8 cellular contexts compared by ENCODE assay signal in the genomic region with DNA sequence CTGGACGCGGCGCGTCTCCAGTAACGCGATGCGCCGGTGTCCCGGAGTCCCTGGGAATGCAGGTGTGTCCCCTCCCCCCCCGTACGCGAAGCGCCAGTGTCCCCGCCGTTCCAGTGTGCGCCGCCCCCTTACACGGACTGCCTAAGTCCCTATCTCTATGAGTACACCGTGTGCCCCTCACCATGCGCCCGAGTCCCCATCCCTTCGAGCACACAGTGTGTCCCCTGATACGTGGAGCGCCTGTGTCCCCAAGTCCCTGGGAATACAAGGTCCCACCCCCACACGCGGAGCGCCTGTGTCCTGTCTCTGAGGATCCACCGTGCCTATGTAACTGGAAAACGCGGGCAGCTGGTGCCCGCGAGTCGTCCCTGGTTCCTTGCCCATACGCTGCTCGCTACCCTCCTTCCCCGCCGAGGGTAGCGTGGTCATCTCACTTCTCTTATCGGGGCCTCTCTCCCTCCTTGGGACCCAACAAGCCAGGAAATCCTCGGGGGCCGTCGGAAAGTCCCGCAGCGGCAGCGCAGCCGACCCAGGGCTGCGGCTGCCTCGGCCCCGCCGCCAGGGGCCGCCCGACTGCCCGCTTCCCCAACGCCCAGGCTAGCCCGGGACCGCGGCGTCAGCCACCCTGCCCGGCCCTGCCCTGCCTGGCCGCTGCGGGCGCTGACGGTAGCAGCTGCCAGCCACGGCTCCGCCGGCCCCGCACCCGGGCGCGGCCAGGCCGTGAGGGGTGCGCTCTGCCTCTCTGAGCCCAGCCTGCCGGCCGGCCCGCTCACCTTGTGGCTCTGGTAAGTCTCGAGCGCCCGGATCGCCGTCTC. TPM values are rescaled to one million over a fixed set of nuclear protein-coding genes. Genes with fewer than 3 reads are reported as not detected.
DNase-seq lines count a peak whose midpoint lies in the region; ATAC-seq and TF ChIP-seq lines count a peak whose summit lies in the region.

No MANE protein-coding gene starts in this region.

- peaks cover 8% of the 10 kb centered on the region for H3F3A ChIP-seq in PC-9 (ENCODE audit: insufficient read depth, low read depth)

- no peaks in the 10 kb centered on the region for H3K9me2 ChIP-seq in PC-9 (ENCODE audit: insufficient read depth)

- ATAC-seq in CD8-positive, alpha-beta T cell, result peak; percentile 37
- ATAC-seq in GM19328 (IDR thresholded peaks at IDR 0.05; ENCODE audit: unreplicated experiment), result peak; percentile 54
- ATAC-seq in HG03457 (IDR thresholded peaks at IDR 0.05; ENCODE audit: unreplicated experiment), result peak; percentile 49
- ATAC-seq in natural killer cell, result peak; percentile 57 to 79 (median 62)

- H3K79me2 ChIP-seq in PC-9 (ENCODE audit: low read depth), result peaks cover 51% of the 10 kb centered on the region

- CTCF ChIA-PET in CD8-positive, alpha-beta T cell (lab: Charles Lee), result interaction anchor here (1.0 to 1.7 kb wide), 4 partner anchors 10 to 91 kb away, joined by 3 to 5 read pairs (median 4); no protein-coding TSS in a partner anchor
- CTCF ChIA-PET in PC-9 (lab: Charles Lee), result interaction anchor here (0.7 kb wide), 1 partner anchor 374 kb away, joined by 3 read pairs; no protein-coding TSS in a partner anchor

- H3K4me3 ChIP-seq in CD8-positive, alpha-beta T cell (ENCODE audit: low read depth, low read length), result peak overlapping the region; percentile 64
- peak overlapping the region; percentile 65 for H3K4me3 ChIP-seq in PC-9

- DNase-seq in CD8-positive, alpha-beta T cell, result peak; percentile 51 to 82 (median 65)
- DNase-seq in PC-9 (peak; percentile 60 to 83), fibroblast of peridontal ligament (ENCODE audit: extremely low read depth) (peak; percentile 74), natural killer cell (peak; percentile 83)
- DNase-seq in activated T-helper 2 cell treated with anti-CD3 and anti-CD28 coated beads, Interferon-gamma antibody, Interleukin-2, Interleukin-4, amounts not matched to agents 10 μg/mL and 5 μg/mL and 100 μg/mL, durations not matched to agents 14 hours and 24 hours and 36 hours (ENCODE audit: low spot score), result peak; percentile 73
- peak; percentile 45 to 75 (median 63) for DNase-seq in stimulated activated naive CD4-positive, alpha-beta T cell (lab: John Stamatoyannopoulos, UW)

- H3K27me3 ChIP-seq in CD8-positive, alpha-beta T cell (ENCODE audit: insufficient read depth, low read length), result no peaks in the 10 kb centered on the region
- no peaks in the 10 kb centered on the region for H3K27me3 ChIP-seq in PC-9 (ENCODE audit: insufficient read depth, low read depth)

- peaks cover 38% of the 10 kb centered on the region for H3K4me1 Mint-ChIP-seq in CD8-positive, alpha-beta T cell (ENCODE audit: low read depth)
- H3K4me1 Mint-ChIP-seq in activated T-helper 2 cell treated with anti-CD3 and anti-CD28 coated beads, Interferon-gamma antibody, Interleukin-2, Interleukin-4, amounts not matched to agents 10 μg/mL and 5 μg/mL and 100 μg/mL, durations not matched to agents 14 hours and 24 hours and 36 hours (ENCODE audit: low read depth), result peaks cover 58% of the 10 kb centered on the region
- H3K4me1 Mint-ChIP-seq in natural killer cell, result peaks cover 31 to 32% of the 10 kb centered on the region in 2 donors

- POLR2A ChIA-PET in CD8-positive, alpha-beta T cell (lab: Charles Lee), result interaction anchor here (1.1 to 1.9 kb wide), 2 partner anchors 92 to 99 kb away, joined by 4 to 10 read pairs; no protein-coding TSS in a partner anchor
- POLR2A ChIA-PET in PC-9 (lab: Charles Lee; ENCODE audit: unreplicated experiment), result interaction anchor here (0.6 kb wide), 1 partner anchor 120 kb away, joined by 4 read pairs; no protein-coding TSS in a partner anchor

- peaks cover 12% of the 10 kb centered on the region for H3K36me3 Mint-ChIP-seq in CD8-positive, alpha-beta T cell
- H3K36me3 Mint-ChIP-seq in activated T-helper 2 cell treated with anti-CD3 and anti-CD28 coated beads, Interferon-gamma antibody, Interleukin-2, Interleukin-4, amounts not matched to agents 10 μg/mL and 5 μg/mL and 100 μg/mL, durations not matched to agents 14 hours and 24 hours and 36 hours (ENCODE audit: low read depth), result peaks cover 38% of the 10 kb centered on the region
- no peaks in the 10 kb centered on the region for H3K36me3 Mint-ChIP-seq in natural killer cell

- intact Hi-C loops in CD8-positive, alpha-beta T cell (cut with DNase I, micrococcal nuclease), result loop anchor here (1.0 to 10.0 kb wide), 13 partner anchors 90 to 911 kb away; a partner anchor contains a TSS
- intact Hi-C loops in PC-9 (cut with micrococcal nuclease; ENCODE audit: unreplicated experiment), result loop anchor here (1.0 to 10.0 kb wide), 4 partner anchors 79 to 375 kb away; a partner anchor contains a TSS
- intact Hi-C loops in activated T-helper 2 cell treated with anti-CD3 and anti-CD28 coated beads, Interferon-gamma antibody, Interleukin-2, Interleukin-4, amounts not matched to agents 10 μg/mL and 5 μg/mL and 100 μg/mL, durations not matched to agents 14 hours and 24 hours and 36 hours (cut with micrococcal nuclease), result loop anchor here (1.0 to 10.0 kb wide), 9 partner anchors 90 to 974 kb away; a partner anchor contains a TSS
- intact Hi-C loops in natural killer cell (cut with micrococcal nuclease), result loop anchor here (2.0 to 5.0 kb wide), 5 partner anchors 54 to 976 kb away; a partner anchor contains a TSS

- H3K36me3 ChIP-seq in CD8-positive, alpha-beta T cell (ENCODE audit: insufficient read depth, low read length), result no peaks in the 10 kb centered on the region
- H3K36me3 ChIP-seq in PC-9 (ENCODE audit: low read depth), result no peaks in the 10 kb centered on the region

- no TSS peak for BruUV-seq in PC-9 (replicated peaks; lab: Mats Ljungman, UMichigan)

- H3K4me3 Mint-ChIP-seq in CD8-positive, alpha-beta T cell, result peak overlapping the region; percentile 96
- H3K4me3 Mint-ChIP-seq in activated T-helper 2 cell treated with anti-CD3 and anti-CD28 coated beads, Interferon-gamma antibody, Interleukin-2, Interleukin-4, amounts not matched to agents 10 μg/mL and 5 μg/mL and 100 μg/mL, durations not matched to agents 14 hours and 24 hours and 36 hours (ENCODE audit: low read depth), result peak overlapping the region; percentile 92
- H3K4me3 Mint-ChIP-seq in natural killer cell, result peak overlapping the region; percentile 95

- H3K27ac Mint-ChIP-seq in CD8-positive, alpha-beta T cell, result peak overlapping the region; percentile 99
- H3K27ac Mint-ChIP-seq in activated T-helper 2 cell treated with anti-CD3 and anti-CD28 coated beads, Interferon-gamma antibody, Interleukin-2, Interleukin-4, amounts not matched to agents 10 μg/mL and 5 μg/mL and 100 μg/mL, durations not matched to agents 14 hours and 24 hours and 36 hours, result peak overlapping the region; percentile 98
- H3K27ac Mint-ChIP-seq in natural killer cell, result peak overlapping the region; percentile 99

- no peaks in the 10 kb centered on the region for H3K9me3 ChIP-seq in CD8-positive, alpha-beta T cell (ENCODE audit: low read length)
- H3K9me3 ChIP-seq in PC-9 (ENCODE audit: insufficient read depth, low read depth), result no peaks in the 10 kb centered on the region

- H4K20me1 ChIP-seq in PC-9 (ENCODE audit: insufficient read depth), result peaks cover 8% of the 10 kb centered on the region; the same call in 1 of the 2 replicates

- H2AFZ ChIP-seq in PC-9, result peak overlapping the region; percentile 87

- peak overlapping the region; percentile 73 for H3K27ac ChIP-seq in CD8-positive, alpha-beta T cell (ENCODE audit: low read depth, low read length)
- H3K27ac ChIP-seq in PC-9, result peak overlapping the region; percentile 76

- H3K4me2 ChIP-seq in PC-9, result peak overlapping the region; percentile 90

- H3K27me3 Mint-ChIP-seq in CD8-positive, alpha-beta T cell (ENCODE audit: low read depth), result no peaks in the 10 kb centered on the region
- H3K27me3 Mint-ChIP-seq in activated T-helper 2 cell treated with anti-CD3 and anti-CD28 coated beads, Interferon-gamma antibody, Interleukin-2, Interleukin-4, amounts not matched to agents 10 μg/mL and 5 μg/mL and 100 μg/mL, durations not matched to agents 14 hours and 24 hours and 36 hours (ENCODE audit: low read depth), result no peaks in the 10 kb centered on the region
- peaks cover 12 to 14% of the 10 kb centered on the region in 2 donors for H3K27me3 Mint-ChIP-seq in natural killer cell (ENCODE audit: low read depth in 2 of 2)

- H3K9me3 Mint-ChIP-seq in CD8-positive, alpha-beta T cell, result no peaks in the 10 kb centered on the region
- H3K9me3 Mint-ChIP-seq in activated T-helper 2 cell treated with anti-CD3 and anti-CD28 coated beads, Interferon-gamma antibody, Interleukin-2, Interleukin-4, amounts not matched to agents 10 μg/mL and 5 μg/mL and 100 μg/mL, durations not matched to agents 14 hours and 24 hours and 36 hours, result no peaks in the 10 kb centered on the region
- H3K9me3 Mint-ChIP-seq in natural killer cell, result no peaks in the 10 kb centered on the region

- peaks cover 12% of the 10 kb centered on the region for H3K4me1 ChIP-seq in CD8-positive, alpha-beta T cell (ENCODE audit: insufficient read depth, low read length)
- H3K4me1 ChIP-seq in PC-9 (replicated peaks; ENCODE audit: insufficient read depth), result peaks cover 61% of the 10 kb centered on the region

- peak; percentile 68 for TF ChIP-seq CTCF in CD8-positive, alpha-beta T cell (IDR thresholded peaks at IDR 0.05)
- TF ChIP-seq CTCF in PC-9 (conservative IDR thresholded peaks at IDR 0.05) (peak; percentile 70), natural killer cell (IDR thresholded peaks at IDR 0.05) (peak; percentile 62)

RNA-seq across cellular contexts. Expression of a gene that starts 0.6 kb away (rescaled TPM):
- 100 to 1,000 TPM; 189 to 200 TPM for total RNA-seq in CD8-positive, alpha-beta T cell
- 25.5 and 27.6 TPM in 2 replicates for total RNA-seq in PC-9 (2021)
- 124 and 135 TPM in 2 replicates for total RNA-seq in activated T-helper 2 cell treated with anti-CD3 and anti-CD28 coated beads, Interferon-gamma antibody, Interleukin-2, Interleukin-4, amounts not matched to agents 10 μg/mL and 5 μg/mL and 100 μg/mL, durations not matched to agents 14 hours and 24 hours and 36 hours
- total RNA-seq in natural killer cell, result 10 to 100 TPM; 52.8 to 78.2 (median 69.4) TPM

Comparison
In these comparisons a context has a peak if more than half of its experiments do, and no peak if none do; other contexts are left out.
1. Peak in every context shown above with its lines: DNase-seq, ATAC-seq, H3K4me3 ChIP-seq and H3K27ac ChIP-seq.